1 cellular context compared by ENCODE assay signal in the genomic region with DNA sequence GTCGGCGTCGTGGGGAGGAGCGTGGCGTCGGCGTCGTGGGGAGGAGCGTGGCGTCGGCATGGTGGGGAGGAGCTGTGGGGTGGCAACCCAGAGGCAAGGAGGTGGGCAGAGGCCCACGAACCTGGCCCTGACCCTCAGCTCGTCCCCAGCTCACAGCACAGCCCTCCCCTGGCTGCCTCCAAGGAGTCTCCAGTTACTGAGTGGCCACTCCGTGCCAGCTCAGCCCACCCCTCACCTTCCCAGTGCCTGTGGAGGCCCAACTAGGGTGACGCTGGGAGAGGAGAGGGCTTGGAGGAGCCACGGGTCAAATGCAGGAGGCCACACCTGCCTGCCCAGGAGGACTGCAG.
TF ChIP-seq lines count a peak whose summit lies in the region.

No MANE protein-coding gene starts in this region.

TF ChIP-seq in HepG2, 621 proteins besides CTCF, POLR2A, EP300 and RAD21:
- TF ChIP-seq MATR3 (CRISPR knock-in tag; IDR thresholded peaks at IDR 0.05) (no peak), ISL2 (CRISPR knock-in tag; IDR thresholded peaks at IDR 0.05) (no peak), ZNF652 (CRISPR knock-in tag; IDR thresholded peaks at IDR 0.05; ENCODE audit: borderline replicate concordance, low read depth) (no peak), CC2D1A (CRISPR knock-in tag; IDR thresholded peaks at IDR 0.05) (no peak), PCBP2 (optimal IDR thresholded peaks at IDR 0.05; ENCODE audit: low read depth, low read length, poor library complexity, severe bottlenecking) (no peak), RBFOX2 (IDR thresholded peaks at IDR 0.05; ENCODE audit: low read depth, low read length) (0 out of 2 replicates have a peak, but pooled peaks have one; percentile 26), FOXM1 (CRISPR knock-in tag; IDR thresholded peaks at IDR 0.05) (no peak), NFYC (CRISPR knock-in tag; IDR thresholded peaks at IDR 0.05) (no peak)
- TF ChIP-seq, protein P1, sequence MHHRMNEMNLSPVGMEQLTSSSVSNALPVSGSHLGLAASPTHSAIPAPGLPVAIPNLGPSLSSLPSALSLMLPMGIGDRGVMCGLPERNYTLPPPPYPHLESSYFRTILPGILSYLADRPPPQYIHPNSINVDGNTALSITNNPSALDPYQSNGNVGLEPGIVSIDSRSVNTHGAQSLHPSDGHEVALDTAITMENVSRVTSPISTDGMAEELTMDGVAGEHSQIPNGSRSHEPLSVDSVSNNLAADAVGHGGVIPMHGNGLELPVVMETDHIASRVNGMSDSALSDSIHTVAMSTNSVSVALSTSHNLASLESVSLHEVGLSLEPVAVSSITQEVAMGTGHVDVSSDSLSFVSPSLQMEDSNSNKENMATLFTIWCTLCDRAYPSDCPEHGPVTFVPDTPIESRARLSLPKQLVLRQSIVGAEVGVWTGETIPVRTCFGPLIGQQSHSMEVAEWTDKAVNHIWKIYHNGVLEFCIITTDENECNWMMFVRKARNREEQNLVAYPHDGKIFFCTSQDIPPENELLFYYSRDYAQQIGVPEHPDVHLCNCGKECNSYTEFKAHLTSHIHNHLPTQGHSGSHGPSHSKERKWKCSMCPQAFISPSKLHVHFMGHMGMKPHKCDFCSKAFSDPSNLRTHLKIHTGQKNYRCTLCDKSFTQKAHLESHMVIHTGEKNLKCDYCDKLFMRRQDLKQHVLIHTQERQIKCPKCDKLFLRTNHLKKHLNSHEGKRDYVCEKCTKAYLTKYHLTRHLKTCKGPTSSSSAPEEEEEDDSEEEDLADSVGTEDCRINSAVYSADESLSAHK (CRISPR knock-in tag; IDR thresholded peaks at IDR 0.05; ENCODE audit: borderline replicate concordance), result no peak
